ENCODE assay signal across 1 cellular context in genomic region chr14:81302613-81303012, GRCh38.
TF ChIP-seq lines count a peak whose summit lies in the region.

No MANE protein-coding gene starts in this region.

TF ChIP-seq in K562, 482 proteins besides CTCF, POLR2A, EP300 and RAD21 (continued from another document):
- TF ChIP-seq, protein P1, sequence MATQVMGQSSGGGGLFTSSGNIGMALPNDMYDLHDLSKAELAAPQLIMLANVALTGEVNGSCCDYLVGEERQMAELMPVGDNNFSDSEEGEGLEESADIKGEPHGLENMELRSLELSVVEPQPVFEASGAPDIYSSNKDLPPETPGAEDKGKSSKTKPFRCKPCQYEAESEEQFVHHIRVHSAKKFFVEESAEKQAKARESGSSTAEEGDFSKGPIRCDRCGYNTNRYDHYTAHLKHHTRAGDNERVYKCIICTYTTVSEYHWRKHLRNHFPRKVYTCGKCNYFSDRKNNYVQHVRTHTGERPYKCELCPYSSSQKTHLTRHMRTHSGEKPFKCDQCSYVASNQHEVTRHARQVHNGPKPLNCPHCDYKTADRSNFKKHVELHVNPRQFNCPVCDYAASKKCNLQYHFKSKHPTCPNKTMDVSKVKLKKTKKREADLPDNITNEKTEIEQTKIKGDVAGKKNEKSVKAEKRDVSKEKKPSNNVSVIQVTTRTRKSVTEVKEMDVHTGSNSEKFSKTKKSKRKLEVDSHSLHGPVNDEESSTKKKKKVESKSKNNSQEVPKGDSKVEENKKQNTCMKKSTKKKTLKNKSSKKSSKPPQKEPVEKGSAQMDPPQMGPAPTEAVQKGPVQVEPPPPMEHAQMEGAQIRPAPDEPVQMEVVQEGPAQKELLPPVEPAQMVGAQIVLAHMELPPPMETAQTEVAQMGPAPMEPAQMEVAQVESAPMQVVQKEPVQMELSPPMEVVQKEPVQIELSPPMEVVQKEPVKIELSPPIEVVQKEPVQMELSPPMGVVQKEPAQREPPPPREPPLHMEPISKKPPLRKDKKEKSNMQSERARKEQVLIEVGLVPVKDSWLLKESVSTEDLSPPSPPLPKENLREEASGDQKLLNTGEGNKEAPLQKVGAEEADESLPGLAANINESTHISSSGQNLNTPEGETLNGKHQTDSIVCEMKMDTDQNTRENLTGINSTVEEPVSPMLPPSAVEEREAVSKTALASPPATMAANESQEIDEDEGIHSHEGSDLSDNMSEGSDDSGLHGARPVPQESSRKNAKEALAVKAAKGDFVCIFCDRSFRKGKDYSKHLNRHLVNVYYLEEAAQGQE (CRISPR knock-in tag; IDR thresholded peaks at IDR 0.05; ENCODE audit: low read depth): no peak
- TF ChIP-seq ATF6 (CRISPR knock-in tag; IDR thresholded peaks at IDR 0.05) (no peak), GTF2E2 (tag; IDR thresholded peaks at IDR 0.05) (no peak), ERF (CRISPR knock-in tag; IDR thresholded peaks at IDR 0.05) (no peak)
- TF ChIP-seq, protein P2, sequence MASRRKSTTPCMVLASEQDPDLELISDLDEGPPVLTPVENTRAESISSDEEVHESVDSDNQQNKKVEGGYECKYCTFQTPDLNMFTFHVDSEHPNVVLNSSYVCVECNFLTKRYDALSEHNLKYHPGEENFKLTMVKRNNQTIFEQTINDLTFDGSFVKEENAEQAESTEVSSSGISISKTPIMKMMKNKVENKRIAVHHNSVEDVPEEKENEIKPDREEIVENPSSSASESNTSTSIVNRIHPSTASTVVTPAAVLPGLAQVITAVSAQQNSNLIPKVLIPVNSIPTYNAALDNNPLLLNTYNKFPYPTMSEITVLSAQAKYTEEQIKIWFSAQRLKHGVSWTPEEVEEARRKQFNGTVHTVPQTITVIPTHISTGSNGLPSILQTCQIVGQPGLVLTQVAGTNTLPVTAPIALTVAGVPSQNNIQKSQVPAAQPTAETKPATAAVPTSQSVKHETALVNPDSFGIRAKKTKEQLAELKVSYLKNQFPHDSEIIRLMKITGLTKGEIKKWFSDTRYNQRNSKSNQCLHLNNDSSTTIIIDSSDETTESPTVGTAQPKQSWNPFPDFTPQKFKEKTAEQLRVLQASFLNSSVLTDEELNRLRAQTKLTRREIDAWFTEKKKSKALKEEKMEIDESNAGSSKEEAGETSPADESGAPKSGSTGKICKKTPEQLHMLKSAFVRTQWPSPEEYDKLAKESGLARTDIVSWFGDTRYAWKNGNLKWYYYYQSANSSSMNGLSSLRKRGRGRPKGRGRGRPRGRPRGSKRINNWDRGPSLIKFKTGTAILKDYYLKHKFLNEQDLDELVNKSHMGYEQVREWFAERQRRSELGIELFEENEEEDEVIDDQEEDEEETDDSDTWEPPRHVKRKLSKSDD (conservative IDR thresholded peaks at IDR 0.05; ENCODE audit: low read length): no peak
